ENCODE assay signal across 8 cellular contexts in genomic region chrX:65601530-65602281, GRCh38.
DNase-seq lines count a peak whose midpoint lies in the region; ATAC-seq and TF ChIP-seq lines count a peak whose summit lies in the region.

No MANE protein-coding gene starts in this region.

- no peaks in the 10 kb centered on the region for H3K9me2 ChIP-seq in SK-N-SH

- no peak overlapping the region for H3K4me2 ChIP-seq in SK-N-SH

- H3K4me3 ChIP-seq in SK-N-SH (ENCODE audit: low read depth in 2 of 2, low read length in 1 of 2), result no peak overlapping the region
- no peak overlapping the region for H3K4me3 ChIP-seq in astrocyte of the spinal cord (ENCODE audit: low read depth, low read length)

- H3F3A ChIP-seq in SK-N-SH (replicated peaks; ENCODE audit: insufficient read depth), result peaks cover 6% of the 10 kb centered on the region

- no peaks in the 10 kb centered on the region for H3K27me3 ChIP-seq in CD4-positive, alpha-beta T cell (ENCODE audit: control insufficient read depth, insufficient read depth, low read length)
- no peaks in the 10 kb centered on the region for H3K27me3 ChIP-seq in SK-N-SH (ENCODE audit: insufficient read depth)

- no peaks in the 10 kb centered on the region for H3K36me3 ChIP-seq in SK-N-SH (replicated peaks in 1 of 2; ENCODE audit: control insufficient read depth in 1 of 2, insufficient read depth in 2 of 2, low read length in 1 of 2)

- peaks cover 4% of the 10 kb centered on the region for H3K9me3 Mint-ChIP-seq in CD4-positive, alpha-beta T cell
- H3K9me3 Mint-ChIP-seq in stimulated activated effector memory CD8-positive, alpha-beta T cell treated with anti-CD3 and anti-CD28 coated beads, Interleukin-12 subunit alpha, Interleukin-12 subunit beta, amount 100 ng/mL, for 72 hours, result peaks cover 2% of the 10 kb centered on the region

- peak overlapping the region; percentile 71 for H3K4me3 Mint-ChIP-seq in CD4-positive, alpha-beta T cell
- peak overlapping the region; percentile 49 for H3K4me3 Mint-ChIP-seq in stimulated activated effector memory CD8-positive, alpha-beta T cell treated with anti-CD3 and anti-CD28 coated beads, Interleukin-12 subunit alpha, Interleukin-12 subunit beta, amount 100 ng/mL, for 72 hours

- 62% methylated on average over 1 of the region's 3 CpGs for WGBS in SK-N-SH (ENCODE audit: low lambda C conversion rate)

- TF ChIP-seq EP300 in SK-N-SH (IDR thresholded peaks at IDR 0.05; ENCODE audit: borderline replicate concordance in 1 of 2, low read depth in 1 of 2, low read length in 1 of 2), result no peak

- intact Hi-C loops in CD4-positive, alpha-beta T cell (cut with DNase I, micrococcal nuclease), result loop anchor here (2.0 to 5.0 kb wide), 2 partner anchors 36 to 97 kb away; no protein-coding TSS in a partner anchor

- ATAC-seq in CD4-positive, alpha-beta T cell (ENCODE audit: poor library complexity), result peak; percentile 68
- ATAC-seq in HG02759 (IDR thresholded peaks at IDR 0.05; ENCODE audit: unreplicated experiment), result peak; percentile 60
- ATAC-seq in stimulated activated effector memory CD8-positive, alpha-beta T cell treated with anti-CD3 and anti-CD28 coated beads, Interleukin-12 subunit alpha, Interleukin-12 subunit beta, amount 100 ng/mL, for 72 hours, result peak; percentile 78

- POLR2A ChIA-PET in CD4-positive, alpha-beta T cell (lab: Charles Lee), result interaction anchor here (0.6 to 4.1 kb wide), 14 partner anchors 56 to 401 kb away, joined by 3 to 22 read pairs (median 5); partner anchors contain the start of genes LAS1L and MSN
- POLR2A ChIA-PET in SK-N-SH (lab: Yijun Ruan, JAX), result no interaction called here

- H3K36me3 Mint-ChIP-seq in CD4-positive, alpha-beta T cell (ENCODE audit: low read depth), result no peaks in the 10 kb centered on the region
- peaks cover 6% of the 10 kb centered on the region for H3K36me3 Mint-ChIP-seq in stimulated activated effector memory CD8-positive, alpha-beta T cell treated with anti-CD3 and anti-CD28 coated beads, Interleukin-12 subunit alpha, Interleukin-12 subunit beta, amount 100 ng/mL, for 72 hours

- no peaks in the 10 kb centered on the region for H3K9me3 ChIP-seq in CD4-positive, alpha-beta T cell (ENCODE audit: control insufficient read depth, low read length)
- H3K9me3 ChIP-seq in SK-N-SH, result no peaks in the 10 kb centered on the region

- H4K20me1 ChIP-seq in SK-N-SH (ENCODE audit: insufficient read depth), result no peaks in the 10 kb centered on the region

- no peak overlapping the region for H3K9ac ChIP-seq in SK-N-SH

- DNase-seq in CD4-positive, alpha-beta T cell, result peak in 9 of 10 experiments; percentile 17 to 54 (median 38)
- DNase-seq in SK-N-SH (no peak), astrocyte of the spinal cord (ENCODE audit: low read depth, low spot score) (peak; percentile 85), iris pigment epithelial cell (ENCODE audit: low read depth) (peak; percentile 90), NCI-H128 (lab: John Stamatoyannopoulos, UW; ENCODE audit: unreplicated experiment) (no peak), NCI-H1105 treated with DMSO at 0.1 percent for 48 hours (lab: John Stamatoyannopoulos, UW) (no peak)
- DNase-seq in stimulated activated effector memory CD8-positive, alpha-beta T cell treated with anti-CD3 and anti-CD28 coated beads, Interleukin-12 subunit alpha, Interleukin-12 subunit beta, amount 100 ng/mL, for 72 hours (ENCODE audit: low spot score in 2 of 2), result peak in 1 of 2 donors; percentile 60

- in situ Hi-C loops in astrocyte of the spinal cord (cut with HindIII; ENCODE audit: low sequenced_read_pairs), result no loop called here

- no peak overlapping the region for H2AFZ ChIP-seq in SK-N-SH (ENCODE audit: low read depth)

- no peaks in the 10 kb centered on the region for H3K79me2 ChIP-seq in SK-N-SH (ENCODE audit: insufficient read depth)

- CTCF ChIA-PET in CD4-positive, alpha-beta T cell (lab: Charles Lee), result interaction anchor here (1.2 kb wide), 1 partner anchor 10 kb away, joined by 4 read pairs; no protein-coding TSS in a partner anchor
- CTCF ChIA-PET in SK-N-SH (lab: Yijun Ruan, JAX), result interaction anchor here (0.9 kb wide), 1 partner anchor 20 kb away, joined by 4 read pairs; no protein-coding TSS in a partner anchor

- no peak for TF ChIP-seq CTCF in CD4-positive, alpha-beta T cell (IDR thresholded peaks at IDR 0.05)
- TF ChIP-seq CTCF in SK-N-SH (IDR thresholded peaks at IDR 0.05) (no peak), astrocyte of the spinal cord (IDR thresholded peaks at IDR 0.05; ENCODE audit: low read depth, low read length) (no peak)

- H3K4me1 ChIP-seq in SK-N-SH (ENCODE audit: control insufficient read depth in 1 of 2, insufficient read depth in 2 of 2, low read depth in 1 of 2, low read length in 1 of 2), result no peaks in the 10 kb centered on the region

- H3K27ac Mint-ChIP-seq in CD4-positive, alpha-beta T cell, result peak overlapping the region; percentile 95
- H3K27ac Mint-ChIP-seq in stimulated activated effector memory CD8-positive, alpha-beta T cell treated with anti-CD3 and anti-CD28 coated beads, Interleukin-12 subunit alpha, Interleukin-12 subunit beta, amount 100 ng/mL, for 72 hours, result peak overlapping the region; percentile 94

- peak overlapping the region; percentile 64 for H3K27ac ChIP-seq in CD4-positive, alpha-beta T cell (ENCODE audit: low read depth, low read length)
- H3K27ac ChIP-seq in SK-N-SH (ENCODE audit: low read depth in 2 of 2, low read length in 1 of 2), result peak overlapping the region in 1 of 2 experiments; percentile 58; a peak in 2 of 4 replicates

- H3K27me3 Mint-ChIP-seq in CD4-positive, alpha-beta T cell, result no peaks in the 10 kb centered on the region

- no peak for TF ChIP-seq RAD21 in SK-N-SH (IDR thresholded peaks at IDR 0.05; ENCODE audit: low read length)

- H3K4me1 Mint-ChIP-seq in CD4-positive, alpha-beta T cell (ENCODE audit: low read depth), result peaks cover 81% of the 10 kb centered on the region
- H3K4me1 Mint-ChIP-seq in stimulated activated effector memory CD8-positive, alpha-beta T cell treated with anti-CD3 and anti-CD28 coated beads, Interleukin-12 subunit alpha, Interleukin-12 subunit beta, amount 100 ng/mL, for 72 hours, result peaks cover 67% of the 10 kb centered on the region

TF ChIP-seq in SK-N-SH, 30 proteins besides CTCF, POLR2A, EP300 and RAD21:
- TF ChIP-seq NFIC (IDR thresholded peaks at IDR 0.05; ENCODE audit: borderline replicate concordance), result peak; percentile 71
- TF ChIP-seq NRF1 (IDR thresholded peaks at IDR 0.05; ENCODE audit: low read depth, low read length), result no peak
- peak; percentile 73; the same call in 1 of the 2 replicates for TF ChIP-seq MEF2A (IDR thresholded peaks at IDR 0.05; ENCODE audit: borderline replicate concordance, low read depth)
- no peak for TF ChIP-seq MAX (IDR thresholded peaks at IDR 0.05; ENCODE audit: low read depth)

Comparison
In these comparisons a context has a peak if more than half of its experiments do, and no peak if none do; other contexts are left out.
1. DNase-seq: peak in CD4-positive, alpha-beta T cell (9 of 10), astrocyte of the spinal cord (single experiment) and iris pigment epithelial cell (single experiment); none in SK-N-SH (single experiment), NCI-H128 (single experiment) and NCI-H1105 treated with DMSO at 0.1 percent for 48 hours (single experiment).
2. Peak in every context shown above with its lines, with median percentiles within 50 percentile points of each other: ATAC-seq.